Comparison of ENCODE assay signal across 20 cellular contexts in genomic region chr9:90112791-90113190, GRCh38.
"Had no signal": no experiment of that assay in that cellular context is flagged by ENCODE, and none has a peak within 500 bp of the region (broad histone marks: within the 10 kb centered on the region; RNA-seq: fewer than 3 reads in every experiment).

No MANE protein-coding gene starts in this region.

- H3K36me3 Mint-ChIP-seq: activated naive CD8-positive, alpha-beta T cell treated with anti-CD3 and anti-CD28 coated beads, Interleukin-2, amount 10 ng/mL, durations not matched to agents 7 days and 5 days; natural killer cell had no signal

- H3K9me3 Mint-ChIP-seq: activated naive CD8-positive, alpha-beta T cell treated with anti-CD3 and anti-CD28 coated beads, Interleukin-2, amount 10 ng/mL, durations not matched to agents 7 days and 5 days; natural killer cell had no signal

- H3K36me3 ChIP-seq: neutrophil, spleen, thoracic aorta had no signal

- H3K9ac ChIP-seq: parathyroid adenoma had no signal

- H3K4me3 ChIP-seq: spleen, thoracic aorta had no signal

- ATAC-seq: natural killer cell; sciatic nerve; stimulated activated memory B cell treated with anti-CD40 and anti-IgM and Interleukin-4, amounts not matched to agents 10 μg/mL and 1 μg/mL and 100 μg/mL, for 72 hours; T-cell had no signal

- H2AFZ ChIP-seq: parathyroid adenoma had no signal

- H3K27ac ChIP-seq: neutrophil, parathyroid adenoma, spleen, thoracic aorta had no signal

- H3K4me3 Mint-ChIP-seq: activated B cell treated with CpG ODN at 0.5 μM for 24 hours; activated CD4-positive, alpha-beta memory T cell treated with anti-CD3 and anti-CD28 coated beads for 36 hours; activated naive CD8-positive, alpha-beta T cell treated with anti-CD3 and anti-CD28 coated beads, Interleukin-2, amount 10 ng/mL, durations not matched to agents 7 days and 5 days; dendritic cell treated with granulocyte-macrophage colony-stimulating factor and Interleukin-4, amounts not matched to agents 40 ng/mL and 50 ng/mL, for 4 days; natural killer cell; stimulated activated memory B cell treated with anti-CD40 and anti-IgM and Interleukin-4, amounts not matched to agents 10 μg/mL and 1 μg/mL and 100 μg/mL, for 72 hours; T-cell had no signal

- H3K27me3 ChIP-seq: neutrophil, spleen had no signal

- H3K27ac Mint-ChIP-seq: activated B cell treated with CpG ODN at 0.5 μM for 24 hours; activated CD4-positive, alpha-beta memory T cell treated with anti-CD3 and anti-CD28 coated beads for 36 hours; activated naive CD8-positive, alpha-beta T cell treated with anti-CD3 and anti-CD28 coated beads, Interleukin-2, amount 10 ng/mL, durations not matched to agents 7 days and 5 days; dendritic cell treated with granulocyte-macrophage colony-stimulating factor and Interleukin-4, amounts not matched to agents 40 ng/mL and 50 ng/mL, for 4 days; natural killer cell; stimulated activated memory B cell treated with anti-CD40 and anti-IgM and Interleukin-4, amounts not matched to agents 10 μg/mL and 1 μg/mL and 100 μg/mL, for 72 hours; T-cell had no signal

- H3K9me3 ChIP-seq: neutrophil, thoracic aorta had no signal

- H3K4me1 Mint-ChIP-seq: activated B cell treated with CpG ODN at 0.5 μM for 24 hours; activated naive CD8-positive, alpha-beta T cell treated with anti-CD3 and anti-CD28 coated beads, Interleukin-2, amount 10 ng/mL, durations not matched to agents 7 days and 5 days; natural killer cell; stimulated activated memory B cell treated with anti-CD40 and anti-IgM and Interleukin-4, amounts not matched to agents 10 μg/mL and 1 μg/mL and 100 μg/mL, for 72 hours; T-cell had no signal

- H3K79me2 ChIP-seq: parathyroid adenoma had no signal

- H3K4me1 ChIP-seq: parathyroid adenoma had no signal

- DNase-seq: activated B cell treated with CpG ODN at 0.5 μM for 24 hours; activated CD4-positive, alpha-beta memory T cell treated with anti-CD3 and anti-CD28 coated beads for 36 hours; activated CD4-positive, alpha-beta T cell treated with anti-CD3 and anti-CD28 coated beads for 4 hours; activated naive CD4-positive, alpha-beta T cell treated with Interleukin-2 at 50 U/mL for 16 hours; activated naive CD8-positive, alpha-beta T cell treated with anti-CD3 and anti-CD28 coated beads, Interleukin-2, amount 10 ng/mL, durations not matched to agents 7 days and 5 days; anterior cingulate cortex; cerebellar nuclear complex; effector memory CD4-positive, alpha-beta T cell; left cardiac atrium; natural killer cell; spleen; stimulated activated CD4-positive, alpha-beta T cell treated with anti-CD3 and anti-CD28 coated beads, Interleukin-4, amount 100 ng/mL, for 4 hours; T-cell; T-helper 9 cell had no signal
